Comparison of ENCODE assay signal across 22 cellular contexts in the genomic region with DNA sequence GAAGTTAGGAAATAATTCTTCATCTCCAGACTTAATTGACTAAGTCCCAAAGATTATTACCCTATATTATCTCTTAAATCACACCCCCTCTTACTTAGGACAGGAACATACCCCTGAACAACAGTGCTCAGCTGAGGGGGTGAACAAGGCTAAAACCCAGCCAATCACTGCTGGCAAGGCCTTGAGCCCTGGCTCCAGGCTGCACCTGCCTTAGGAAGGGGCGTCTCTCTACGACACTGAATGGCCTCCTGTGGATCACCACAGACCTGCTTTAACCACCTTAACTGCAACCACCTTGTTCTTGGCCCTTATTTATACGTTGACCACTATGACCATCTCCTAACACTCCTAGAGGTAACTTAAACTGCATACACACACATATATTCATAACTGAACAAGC.
"Had no signal": no experiment of that assay in that cellular context is flagged by ENCODE, and none has a peak within 500 bp of the region (broad histone marks: within the 10 kb centered on the region; RNA-seq: fewer than 3 reads in every experiment).

No MANE protein-coding gene starts in this region.

- H3K9me3 Mint-ChIP-seq: activated B cell treated with CpG ODN at 0.5 μM for 24 hours; activated CD4-positive, alpha-beta memory T cell treated with anti-CD3 and anti-CD28 coated beads for 36 hours; activated naive CD8-positive, alpha-beta T cell treated with anti-CD3 and anti-CD28 coated beads for 36 hours; activated T-helper 17 cell treated with anti-CD3 and anti-CD28 coated beads, Interleukin-2, amount 50 U/mL, for 72 hours; neural crest cell; stimulated activated effector memory CD8-positive, alpha-beta T cell treated with anti-CD3 and anti-CD28 coated beads, Interleukin-12 subunit alpha, Interleukin-12 subunit beta, amount 100 ng/mL, for 72 hours; T-helper 2 cell treated with Interferon-gamma antibody and Interleukin-4, amounts not matched to agents 5 μg/mL and 100 μg/mL, for 36 hours had no signal

- H3K36me3 Mint-ChIP-seq: activated CD4-positive, alpha-beta memory T cell treated with anti-CD3 and anti-CD28 coated beads for 36 hours; activated naive CD8-positive, alpha-beta T cell treated with anti-CD3 and anti-CD28 coated beads for 36 hours; mesothelial cell of epicardium; stimulated activated effector memory CD8-positive, alpha-beta T cell treated with anti-CD3 and anti-CD28 coated beads, Interleukin-12 subunit alpha, Interleukin-12 subunit beta, amount 100 ng/mL, for 72 hours had no signal

- H3K27me3 Mint-ChIP-seq: activated B cell treated with CpG ODN at 0.5 μM for 24 hours had no signal

- DNase-seq: activated B cell treated with CpG ODN at 0.5 μM for 24 hours; activated CD4-positive, alpha-beta memory T cell treated with anti-CD3 and anti-CD28 coated beads for 36 hours; activated CD4-positive, alpha-beta T cell treated with anti-CD3 and anti-CD28 coated beads for 4 hours; activated naive CD4-positive, alpha-beta T cell; activated T-cell treated with anti-CD3 and anti-CD28 coated beads, Interleukin-2, amount 50 U/mL, for 1 hour; amniotic stem cell; effector memory CD4-positive, alpha-beta T cell; esophagus squamous epithelium; islet precursor cell; psoas muscle; right cardiac atrium; stimulated activated CD4-positive, alpha-beta T cell treated with anti-CD3 and anti-CD28 coated beads, Interleukin-4, amount 100 ng/mL, for 24 hours; stomach; upper lobe of left lung had no signal

- H3K4me3 Mint-ChIP-seq: activated B cell treated with CpG ODN at 0.5 μM for 24 hours; activated CD4-positive, alpha-beta memory T cell treated with anti-CD3 and anti-CD28 coated beads for 36 hours; activated naive CD8-positive, alpha-beta T cell treated with anti-CD3 and anti-CD28 coated beads for 36 hours; activated T-helper 17 cell treated with anti-CD3 and anti-CD28 coated beads, Interleukin-2, amount 50 U/mL, for 72 hours; mesothelial cell of epicardium; neural crest cell; stimulated activated effector memory CD8-positive, alpha-beta T cell treated with anti-CD3 and anti-CD28 coated beads, Interleukin-12 subunit alpha, Interleukin-12 subunit beta, amount 100 ng/mL, for 72 hours; T-helper 2 cell treated with Interferon-gamma antibody and Interleukin-4, amounts not matched to agents 5 μg/mL and 100 μg/mL, for 36 hours had no signal

- H3K27ac ChIP-seq: esophagus squamous epithelium, psoas muscle, skin epidermis had no signal

- H3K4me1 Mint-ChIP-seq: activated B cell treated with CpG ODN at 0.5 μM for 24 hours; activated naive CD8-positive, alpha-beta T cell treated with anti-CD3 and anti-CD28 coated beads for 36 hours; activated T-helper 17 cell treated with anti-CD3 and anti-CD28 coated beads, Interleukin-2, amount 50 U/mL, for 72 hours; neural crest cell; stimulated activated effector memory CD8-positive, alpha-beta T cell treated with anti-CD3 and anti-CD28 coated beads, Interleukin-12 subunit alpha, Interleukin-12 subunit beta, amount 100 ng/mL, for 72 hours had no signal

- H3K27me3 ChIP-seq: esophagus squamous epithelium, stomach, upper lobe of left lung had no signal

- H3K36me3 ChIP-seq: esophagus squamous epithelium, stomach, upper lobe of left lung had no signal

- H3K4me1 ChIP-seq: psoas muscle, upper lobe of left lung had no signal

- H3K4me3 ChIP-seq: esophagus squamous epithelium, lung, psoas muscle, skin epidermis, stomach, upper lobe of left lung had no signal

- H3K27ac Mint-ChIP-seq: activated B cell treated with CpG ODN at 0.5 μM for 24 hours; activated CD4-positive, alpha-beta memory T cell treated with anti-CD3 and anti-CD28 coated beads for 36 hours; activated naive CD8-positive, alpha-beta T cell treated with anti-CD3 and anti-CD28 coated beads for 36 hours; activated T-helper 17 cell treated with anti-CD3 and anti-CD28 coated beads, Interleukin-2, amount 50 U/mL, for 72 hours; mesothelial cell of epicardium; stimulated activated effector memory CD8-positive, alpha-beta T cell treated with anti-CD3 and anti-CD28 coated beads, Interleukin-12 subunit alpha, Interleukin-12 subunit beta, amount 100 ng/mL, for 72 hours; T-helper 2 cell treated with Interferon-gamma antibody and Interleukin-4, amounts not matched to agents 5 μg/mL and 100 μg/mL, for 36 hours had no signal

- H3K9me3 ChIP-seq: esophagus squamous epithelium, psoas muscle, stomach, upper lobe of left lung had no signal

- ATAC-seq: activated T-helper 17 cell treated with anti-CD3 and anti-CD28 coated beads, Interleukin-2, amount 50 U/mL, for 72 hours; psoas muscle; stimulated activated effector memory CD8-positive, alpha-beta T cell treated with anti-CD3 and anti-CD28 coated beads, Interleukin-12 subunit alpha, Interleukin-12 subunit beta, amount 100 ng/mL, for 72 hours had no signal
